Comparison of ENCODE assay signal across 21 cellular contexts in genomic region chr12:27981874-27982273, GRCh38. TPM values are rescaled to one million over a fixed set of nuclear protein-coding genes. Genes with fewer than 3 reads are reported as not detected.
DNase-seq lines count a peak whose midpoint lies in the region; ATAC-seq, FAIRE-seq and TF ChIP-seq lines count a peak whose summit lies in the region.
"Had no signal": no experiment of that assay in that cellular context is flagged by ENCODE, and none has a peak within 500 bp of the region (broad histone marks: within the 10 kb centered on the region; RNA-seq: fewer than 3 reads in every experiment).

No MANE protein-coding gene starts in this region.

- no peak overlapping the region for H2AK5ac ChIP-seq in mesendoderm (ENCODE audit: low read length)

- no peaks in the 10 kb centered on the region for H3K79me1 ChIP-seq in mesendoderm (ENCODE audit: low read length)

- peaks cover 26% of the 10 kb centered on the region for H3K4me1 ChIP-seq in osteoblast (ENCODE audit: insufficient read depth, low read length)
- no peaks in the 10 kb centered on the region for H3K4me1 ChIP-seq in mesendoderm (ENCODE audit: control insufficient read depth, low read depth, low read length)
- no peaks in the 10 kb centered on the region for H3K4me1 ChIP-seq in pancreas
- H3K4me1 ChIP-seq: colonic mucosa, Peyer's patch had no signal

- H3K36me3 ChIP-seq in brain microvascular endothelial cell (replicated peaks) (no peaks in the 10 kb centered on the region), osteoblast (ENCODE audit: insufficient read depth, low read length) (no peaks in the 10 kb centered on the region), mesendoderm (ENCODE audit: control insufficient read depth, insufficient read depth, low read length) (no peaks in the 10 kb centered on the region), pancreas (no peaks in the 10 kb centered on the region)
- H3K36me3 ChIP-seq: colonic mucosa, MG63, Peyer's patch had no signal

- WGBS in mesendoderm (ENCODE audit: extremely low coverage, insufficient coverage, low lambda C conversion rate): no CpG with 5 or more reads among the region's 2 CpGs
- 57 to 72% methylated on average over 2 of the region's 2 CpGs for WGBS in pancreas, 2 donors

- H3K23ac ChIP-seq in mesendoderm (ENCODE audit: low read length): no peak overlapping the region

- H4K8ac ChIP-seq in mesendoderm (ENCODE audit: low read depth, low read length): no peak overlapping the region

- H3K79me2 ChIP-seq in osteoblast (ENCODE audit: insufficient read depth, low read length) (no peaks in the 10 kb centered on the region), mesendoderm (ENCODE audit: control insufficient read depth, insufficient read depth, low read length) (no peaks in the 10 kb centered on the region)

- no peak overlapping the region for H3K4ac ChIP-seq in mesendoderm (ENCODE audit: low read depth, low read length)

- no peak for ATAC-seq in pancreas
- ATAC-seq in GM18868 (IDR thresholded peaks at IDR 0.05; ENCODE audit: unreplicated experiment): no peak
- ATAC-seq: sciatic nerve had no signal

- peak overlapping the region; percentile 14 for H3K4me2 ChIP-seq in osteoblast (ENCODE audit: insufficient read depth, low read length)
- no peak overlapping the region for H3K4me2 ChIP-seq in mesendoderm (ENCODE audit: low read length)

- no peak overlapping the region for H3K18ac ChIP-seq in mesendoderm (ENCODE audit: low read length)

- intact Hi-C loops in pancreas (cut with DNase I): no loop called here

- H3K27ac ChIP-seq in brain microvascular endothelial cell (peak overlapping the region; percentile 38), osteoblast (ENCODE audit: low read depth, low read length) (peak overlapping the region; percentile 40), mesendoderm (ENCODE audit: low read depth, low read length) (no peak overlapping the region), pancreas (no peak overlapping the region)
- H3K27ac ChIP-seq: colonic mucosa, Peyer's patch had no signal

- no peak for FAIRE-seq in pancreas (lab: Jason Lieb, UNC)
- FAIRE-seq: endometrium, GM19239 had no signal

- H3K56ac ChIP-seq in mesendoderm (ENCODE audit: low read length): no peak overlapping the region

- H3K27me3 ChIP-seq in brain microvascular endothelial cell (replicated peaks): no peaks in the 10 kb centered on the region
- H3K27me3 ChIP-seq in osteoblast (ENCODE audit: insufficient read depth, low read length): peaks cover 4% of the 10 kb centered on the region
- H3K27me3 ChIP-seq in mesendoderm (ENCODE audit: insufficient read depth, low read length, poor library complexity): peaks cover 2% of the 10 kb centered on the region
- peaks cover 0 to 9% (median 2%) of the 10 kb centered on the region in 4 donors for H3K27me3 ChIP-seq in pancreas
- H3K27me3 ChIP-seq: colonic mucosa, Peyer's patch had no signal

- no peaks in the 10 kb centered on the region for H3K9me3 ChIP-seq in osteoblast (ENCODE audit: low read depth, low read length)
- H3K9me3 ChIP-seq in pancreas: no peaks in the 10 kb centered on the region
- H3K9me3 ChIP-seq: colonic mucosa, MG63, Peyer's patch had no signal

- H2AFZ ChIP-seq in osteoblast (ENCODE audit: low read length): no peak overlapping the region

- H2BK120ac ChIP-seq in mesendoderm (ENCODE audit: low read depth, low read length): no peak overlapping the region

- no peaks in the 10 kb centered on the region for H4K20me1 ChIP-seq in osteoblast (ENCODE audit: insufficient read depth, low read length)

- no peak overlapping the region for H2BK5ac ChIP-seq in mesendoderm (ENCODE audit: low read length)

- no peak overlapping the region for H2BK15ac ChIP-seq in mesendoderm (replicated peaks; ENCODE audit: low read depth)

- no peak overlapping the region for H3K9ac ChIP-seq in mesendoderm (ENCODE audit: low read length)

- peak; percentile 94 for DNase-seq in ELR (ENCODE audit: low read depth)
- DNase-seq in RKO (ENCODE audit: low spot score): peak; percentile 28
- DNase-seq in brain microvascular endothelial cell: no peak
- no peak for DNase-seq in osteoblast (ENCODE audit: insufficient read length, low spot score, missing footprints)
- no peak for DNase-seq in mesendoderm
- DNase-seq in MV-4-11 (lab: John Stamatoyannopoulos, UW): no peak
- no peak for DNase-seq in pancreas
- DNase-seq: activated naive CD4-positive, alpha-beta T cell treated with anti-CD3 and anti-CD28 coated beads for 36 hours; CD8-positive, alpha-beta memory T cell; colonic mucosa; MG63; NCI-H82; nucleus accumbens; Peyer's patch; stimulated activated CD4-positive, alpha-beta T cell treated with anti-CD3 and anti-CD28 coated beads, Interleukin-2, amount 100 ng/mL, for 24 hours; SW 1271 had no signal

- TF ChIP-seq CTCF in brain microvascular endothelial cell (IDR thresholded peaks at IDR 0.05; ENCODE audit: low read depth, low read length, missing control alignments) (no peak), osteoblast (IDR thresholded peaks at IDR 0.05; ENCODE audit: extremely low read depth, low read depth, low read length) (no peak), pancreas (IDR thresholded peaks at IDR 0.05) (no peak)

- H4K5ac ChIP-seq in mesendoderm (ENCODE audit: low read length): no peak overlapping the region

- no peak overlapping the region for H3K4me3 ChIP-seq in brain microvascular endothelial cell (ENCODE audit: low read depth, low read length)
- H3K4me3 ChIP-seq in osteoblast (ENCODE audit: insufficient read depth, low read length): no peak overlapping the region
- H3K4me3 ChIP-seq in mesendoderm (ENCODE audit: low read length): no peak overlapping the region
- no peak overlapping the region for H3K4me3 ChIP-seq in pancreas
- H3K4me3 ChIP-seq: colonic mucosa, MG63, Peyer's patch had no signal

- in situ Hi-C loops in brain microvascular endothelial cell (cut with HindIII; ENCODE audit: low pct_ligation_motif_present, low sequenced_read_pairs): no loop called here

RNA-seq across cellular contexts. Expression of gene PTHLH, which starts 9.3 kb away (rescaled TPM):
- total RNA-seq in osteoblast (2.2 and 3.2 TPM in 2 replicates), pancreas (under 1 TPM; 0.09 to 0.79 (median 0.27) TPM)
- polyA plus RNA-seq in mesendoderm (2013, experiment 1 of 2): 3.6 TPM
- 3.9 TPM for polyA plus RNA-seq in mesendoderm (2013, experiment 2 of 2)
- under 1 TPM; 0.15 to 0.89 TPM for polyA plus RNA-seq in pancreas
- total RNA-seq: activated naive CD4-positive, alpha-beta T cell treated with anti-CD3 and anti-CD28 coated beads for 36 hours; liver; Peyer's patch had no signal
- polyA plus RNA-seq: CD8-positive, alpha-beta memory T cell; liver had no signal

Comparison
In these comparisons a context has a peak if more than half of its experiments do, and no peak if none do; other contexts are left out.
1. DNase-seq: peak in ELR (single experiment) and RKO (single experiment); none in brain microvascular endothelial cell (single experiment), osteoblast (single experiment), mesendoderm (single experiment), MV-4-11 (single experiment) and pancreas (0 of 6).
2. H3K27ac ChIP-seq: peak in brain microvascular endothelial cell (single experiment) and osteoblast (single experiment); none in mesendoderm (single experiment) and pancreas (0 of 4).